ENCODE assay signal across 8 cellular contexts in genomic region chr9:122263699-122264349, GRCh38. TPM values are rescaled to one million over a fixed set of nuclear protein-coding genes. Genes with fewer than 3 reads are reported as not detected.
DNase-seq lines count a peak whose midpoint lies in the region; ATAC-seq, FAIRE-seq and TF ChIP-seq lines count a peak whose summit lies in the region.

No MANE protein-coding gene starts in this region.

- peak overlapping the region; percentile 11 to 91 (median 56) for H3K4me3 ChIP-seq in adrenal gland
- H3K4me3 ChIP-seq in keratinocyte (ENCODE audit: control insufficient read depth in 2 of 3, extremely low read depth in 1 of 3, insufficient read depth in 2 of 3, low read depth in 1 of 3, low read length in 3 of 3): peak overlapping the region; percentile 81 to 100 (median 90)

- H3K4me1 ChIP-seq in H9 (ENCODE audit: insufficient read depth, low read length): no peaks in the 10 kb centered on the region
- peaks cover 19 to 51% of the 10 kb centered on the region in 2 donors for H3K4me1 ChIP-seq in adrenal gland (replicated peaks in 1 of 2)
- H3K4me1 ChIP-seq in keratinocyte (ENCODE audit: control insufficient read depth, extremely low read depth, insufficient read depth, low read length): peaks cover 16% of the 10 kb centered on the region

- ATAC-seq in GM21360 (IDR thresholded peaks at IDR 0.05; ENCODE audit: unreplicated experiment): no peak

- no peak overlapping the region for H2BK15ac ChIP-seq in H9 (ENCODE audit: low read depth, low read length)

- no peak overlapping the region for H3T11ph ChIP-seq in H9 (ENCODE audit: low read length)

- H3K4me2 ChIP-seq in H9 (ENCODE audit: insufficient read depth, insufficient read length, low read length): peak overlapping the region; percentile 98
- H3K4me2 ChIP-seq in keratinocyte (ENCODE audit: control insufficient read depth, extremely low read depth, insufficient read depth, low read depth, low read length): peak overlapping the region; percentile 100

- no peaks in the 10 kb centered on the region for H4K20me1 ChIP-seq in H9 (ENCODE audit: control insufficient read depth, insufficient read depth, insufficient read length)
- no peaks in the 10 kb centered on the region for H4K20me1 ChIP-seq in keratinocyte (ENCODE audit: control insufficient read depth, extremely low read depth, insufficient read depth, low read length)

- H3K23ac ChIP-seq in H9 (ENCODE audit: insufficient read length, low read depth, low read length): no peak overlapping the region

- peaks cover 0 to 27% of the 10 kb centered on the region in 2 donors for H3K36me3 ChIP-seq in adrenal gland (replicated peaks in 1 of 2)
- H3K36me3 ChIP-seq in keratinocyte (ENCODE audit: control insufficient read depth in 2 of 2, extremely low read depth in 1 of 2, insufficient read depth in 2 of 2, low read length in 2 of 2): peaks cover 4 to 8% of the 10 kb centered on the region in 2 experiments

- H2BK120ac ChIP-seq in H9 (ENCODE audit: low read depth, low read length, poor library complexity, severe bottlenecking): no peak overlapping the region

- no peak overlapping the region for H2BK5ac ChIP-seq in H9 (ENCODE audit: insufficient read length, low read length)

- H2AFZ ChIP-seq in H9 (ENCODE audit: low read length) (no peak overlapping the region), keratinocyte (ENCODE audit: control insufficient read depth, low read length) (peak overlapping the region; percentile 98)

- H2BK12ac ChIP-seq in H9 (ENCODE audit: insufficient read length, low read depth, low read length): no peak overlapping the region

- intact Hi-C loops in adrenal gland (cut with DNase I): no loop called here

- no peak overlapping the region for H4K91ac ChIP-seq in H9 (ENCODE audit: insufficient read length, low read depth, low read length)

- H3K18ac ChIP-seq in H9 (ENCODE audit: insufficient read length, low read depth, low read length): no peak overlapping the region

- H3K4me3 Mint-ChIP-seq in H9: peak overlapping the region; percentile 97 to 98

- peak; percentile 5 for DNase-seq in A172 (ENCODE audit: low spot score)
- DNase-seq in H9: no peak
- DNase-seq in adrenal gland: no peak
- no peak for DNase-seq in keratinocyte (ENCODE audit: low read depth, low spot score)
- DNase-seq in GM19240 (ENCODE audit: insufficient read length, low spot score): no peak
- DNase-seq in HuH-7 (ENCODE audit: low spot score): no peak

- TF ChIP-seq POLR2A in adrenal gland (IDR thresholded peaks at IDR 0.05): no peak

- no peak overlapping the region for H2BK20ac ChIP-seq in H9 (ENCODE audit: low read depth, low read length, poor library complexity, severe bottlenecking)

- H3K4me1 Mint-ChIP-seq in H9: peaks cover 12 to 13% of the 10 kb centered on the region in 2 experiments; a peak in 3 of 4 replicates

- H3K36me3 Mint-ChIP-seq in H9 (ENCODE audit: insufficient read depth in 1 of 3, low read depth in 3 of 3): peaks cover 3 to 28% (median 13%) of the 10 kb centered on the region in 3 experiments; a peak in 6 of 7 replicates

- H3K14ac ChIP-seq in H9 (ENCODE audit: insufficient read depth, low read length): no peak overlapping the region

- H3K9me3 ChIP-seq in H9 (ENCODE audit: control insufficient read depth, low read depth, low read length) (no peaks in the 10 kb centered on the region), adrenal gland (replicated peaks in 1 of 3) (no peaks in the 10 kb centered on the region), keratinocyte (ENCODE audit: control insufficient read depth, low read depth, low read length) (no peaks in the 10 kb centered on the region)

- FAIRE-seq in keratinocyte (lab: Jason Lieb, UNC): no peak

- peak overlapping the region; percentile 7 for H3K27ac ChIP-seq in H9 (ENCODE audit: insufficient read length, low read depth, low read length)
- H3K27ac ChIP-seq in adrenal gland: peak overlapping the region; percentile 66 to 97 (median 88)
- H3K27ac ChIP-seq in keratinocyte (ENCODE audit: control insufficient read depth, insufficient read depth, low read length): peak overlapping the region; percentile 91
- peak overlapping the region; percentile 64 for H3K27ac ChIP-seq in temporal lobe (ENCODE audit: low read depth, low read length)

- H3K27ac Mint-ChIP-seq in H9: peak overlapping the region; percentile 99 to 100 (median 99); a peak in 5 of 7 replicates

- TF ChIP-seq CTCF in H9 (conservative IDR thresholded peaks at IDR 0.05) (no peak), adrenal gland (IDR thresholded peaks at IDR 0.05) (no peak), keratinocyte (optimal IDR thresholded peaks at IDR 0.05 in 1 of 3, IDR thresholded peaks at IDR 0.05 in 1 of 3, conservative IDR thresholded peaks at IDR 0.05 in 1 of 3; ENCODE audit: extremely low read depth in 1 of 3, insufficient read depth in 2 of 3, low read length in 3 of 3) (no peak)

- WGBS in H9 (ENCODE audit: extremely low coverage, insufficient read length, low lambda C conversion rate): no CpG with 5 or more reads among the region's 13 CpGs
- WGBS in adrenal gland, 4 donors: 13 to 14% (median 14%) methylated on average over 13 of the region's 13 CpGs

- no peaks in the 10 kb centered on the region for H3K9me1 ChIP-seq in keratinocyte (ENCODE audit: control insufficient read depth, extremely low read depth, insufficient read depth, low read length)

- H3K9ac ChIP-seq in H9 (ENCODE audit: extremely low read depth, insufficient read length, low read length) (peak overlapping the region; percentile 83), keratinocyte (ENCODE audit: control insufficient read depth, extremely low read depth, insufficient read depth, low read length) (peak overlapping the region; percentile 93)

- H3K79me2 ChIP-seq in H9 (ENCODE audit: insufficient read depth, low read length) (peaks cover 6% of the 10 kb centered on the region; the same call in 1 of the 2 replicates), keratinocyte (ENCODE audit: control insufficient read depth, insufficient read depth, low read length) (peaks cover 72% of the 10 kb centered on the region)

- H2AK5ac ChIP-seq in H9 (ENCODE audit: insufficient read length, low read length): no peak overlapping the region

- H3K9me3 Mint-ChIP-seq in H9: no peaks in the 10 kb centered on the region

- no peaks in the 10 kb centered on the region for H3K27me3 ChIP-seq in H9 (ENCODE audit: insufficient read depth, low read length)
- H3K27me3 ChIP-seq in adrenal gland: no peaks in the 10 kb centered on the region
- no peaks in the 10 kb centered on the region for H3K27me3 ChIP-seq in keratinocyte (ENCODE audit: control insufficient read depth, extremely low read depth, insufficient read depth, low read length)

- H4K8ac ChIP-seq in H9 (replicated peaks; ENCODE audit: insufficient read length, low read depth, low read length): no peak overlapping the region

- dilution Hi-C loops in keratinocyte (cut with MboI; ENCODE audit: extremely low pct_ligation_motif_present, low sequenced_read_pairs): no loop called here

- no peak overlapping the region for H3K56ac ChIP-seq in H9 (ENCODE audit: insufficient read length, low read depth, low read length)

- peaks cover 11% of the 10 kb centered on the region for H3K23me2 ChIP-seq in H9 (ENCODE audit: insufficient read length, low read depth, low read length, poor library complexity, severe bottlenecking)

- H3K79me1 ChIP-seq in H9 (ENCODE audit: insufficient read depth, low read depth, low read length, poor library complexity, severe bottlenecking): peaks cover 7% of the 10 kb centered on the region

- H3K27me3 Mint-ChIP-seq in H9 (ENCODE audit: low read depth): no peaks in the 10 kb centered on the region

- no peak overlapping the region for H3K4ac ChIP-seq in H9 (ENCODE audit: low read depth, low read length)

- no peak overlapping the region for H4K5ac ChIP-seq in H9 (ENCODE audit: insufficient read length, low read depth, low read length)

RNA-seq across cellular contexts. Expression of gene RBM18, which starts 0.8 kb away (rescaled TPM):
- total RNA-seq in A172 (2014; rRNA removed; shearing (Covaris generic)): 12.1 and 15.2 TPM in 2 replicates
- total RNA-seq in H9 (2021): 18.3 and 18.9 TPM in 2 replicates
- 10 to 100 TPM in 6 of 8 donors, 1 to 10 TPM in 2; 7.5 to 31.5 (median 16.7) TPM for total RNA-seq in adrenal gland
- polyA plus RNA-seq in adrenal gland: 10 to 100 TPM in 1 of 3 donors, 1 to 10 TPM in 2; 3.4 to 39.1 (median 5.5) TPM
- 22.4 to 43.4 TPM (median 27.1 TPM) in 3 replicates for polyA plus RNA-seq in keratinocyte
- 25.1 TPM for polyA plus RNA-seq in keratinocyte (2011; ENCODE audit: low read depth)
- polyA plus RNA-seq in keratinocyte (2011; cell fraction: cytosol; rRNA removed): 23.1 and 43.3 TPM in 2 replicates
- polyA plus RNA-seq in keratinocyte (2011; cell fraction: nucleus; rRNA removed): 11.5 and 17.1 TPM in 2 replicates
- polyA plus RNA-seq in keratinocyte (2012; ENCODE audit: low replicate concordance): 14.3 and 20.0 TPM in 2 replicates
- polyA minus RNA-seq in keratinocyte: 5.1 to 20.1 TPM (median 12.9 TPM) in 3 replicates
- 9.2 TPM for polyA minus RNA-seq in keratinocyte (2011; cell fraction: cytosol; rRNA and poly(A)+ RNA removed)
- polyA minus RNA-seq in keratinocyte (2011; cell fraction: nucleus; rRNA and poly(A)+ RNA removed): 4.4 and 11.6 TPM in 2 replicates
- 15.5 TPM for total RNA-seq in temporal lobe

RNA-seq across cellular contexts. Expression of gene MRRF, which starts 0.9 kb away (rescaled TPM):
- total RNA-seq in A172 (2014; rRNA removed; shearing (Covaris generic)): 102 and 120 TPM in 2 replicates
- 31.6 and 33.7 TPM in 2 replicates for total RNA-seq in H9 (2021)
- 10 to 100 TPM; 24.9 to 54.7 (median 34.0) TPM for total RNA-seq in adrenal gland
- polyA plus RNA-seq in adrenal gland: 10 to 100 TPM; 34.5 to 66.3 (median 49.3) TPM
- polyA plus RNA-seq in keratinocyte: 62.9 to 82.6 TPM (median 72.6 TPM) in 3 replicates
- 106 TPM for polyA plus RNA-seq in keratinocyte (2011; ENCODE audit: low read depth)
- 51.6 and 84.0 TPM in 2 replicates for polyA plus RNA-seq in keratinocyte (2011; cell fraction: cytosol; rRNA removed)
- 81.9 and 83.9 TPM in 2 replicates for polyA plus RNA-seq in keratinocyte (2011; cell fraction: nucleus; rRNA removed)
- polyA plus RNA-seq in keratinocyte (2012; ENCODE audit: low replicate concordance): 37.0 and 37.1 TPM in 2 replicates
- polyA minus RNA-seq in keratinocyte: 35.5 to 74.4 TPM (median 62.7 TPM) in 3 replicates
- polyA minus RNA-seq in keratinocyte (2011; cell fraction: cytosol; rRNA and poly(A)+ RNA removed): 19.4 TPM
- polyA minus RNA-seq in keratinocyte (2011; cell fraction: nucleus; rRNA and poly(A)+ RNA removed): 24.9 and 46.8 TPM in 2 replicates
- total RNA-seq in temporal lobe: 15.0 TPM

RNA-seq across cellular contexts. Expression of gene LHX6, which starts 35.1 kb away (rescaled TPM):
- 2.2 and 2.5 TPM in 2 replicates for total RNA-seq in A172 (2014; rRNA removed; shearing (Covaris generic))
- total RNA-seq in H9 (2021) (1.6 and 1.8 TPM in 2 replicates), adrenal gland (1 to 10 TPM in 7 of 8 donors, under 1 TPM in 1; 0.48 to 3.6 (median 1.7) TPM), temporal lobe (20.4 TPM)
- polyA plus RNA-seq in adrenal gland (1 to 10 TPM in 2 of 3 donors, under 1 TPM in 1; 0.46 to 1.7 (median 1.0) TPM), keratinocyte (0.12 to 0.17 TPM (median 0.13 TPM) in 3 replicates)
- not detected for polyA plus RNA-seq in keratinocyte (2011; ENCODE audit: low read depth)
- polyA plus RNA-seq in keratinocyte (2011; cell fraction: cytosol; rRNA removed): 0.17 and 0.21 TPM in 2 replicates
- 0.14 and 0.25 TPM in 2 replicates for polyA plus RNA-seq in keratinocyte (2011; cell fraction: nucleus; rRNA removed)
- 0.06 and 0.13 TPM in 2 replicates for polyA plus RNA-seq in keratinocyte (2012; ENCODE audit: low replicate concordance)
- polyA minus RNA-seq in keratinocyte: 0.10 TPM in 1 of 3 replicates, not detected in the others
- not detected for polyA minus RNA-seq in keratinocyte (2011; cell fraction: cytosol; rRNA and poly(A)+ RNA removed)
- polyA minus RNA-seq in keratinocyte (2011; cell fraction: nucleus; rRNA and poly(A)+ RNA removed): not detected in 2 replicates

Comparison
In these comparisons a context has a peak if more than half of its experiments do, and no peak if none do; other contexts are left out.
1. H3K27ac ChIP-seq: peak in every context shown above with its lines; median percentile 91 in keratinocyte; 88 in adrenal gland; 64 in temporal lobe; 7 in H9.